ENCODE assay signal across 1 cellular context in the genomic region with DNA sequence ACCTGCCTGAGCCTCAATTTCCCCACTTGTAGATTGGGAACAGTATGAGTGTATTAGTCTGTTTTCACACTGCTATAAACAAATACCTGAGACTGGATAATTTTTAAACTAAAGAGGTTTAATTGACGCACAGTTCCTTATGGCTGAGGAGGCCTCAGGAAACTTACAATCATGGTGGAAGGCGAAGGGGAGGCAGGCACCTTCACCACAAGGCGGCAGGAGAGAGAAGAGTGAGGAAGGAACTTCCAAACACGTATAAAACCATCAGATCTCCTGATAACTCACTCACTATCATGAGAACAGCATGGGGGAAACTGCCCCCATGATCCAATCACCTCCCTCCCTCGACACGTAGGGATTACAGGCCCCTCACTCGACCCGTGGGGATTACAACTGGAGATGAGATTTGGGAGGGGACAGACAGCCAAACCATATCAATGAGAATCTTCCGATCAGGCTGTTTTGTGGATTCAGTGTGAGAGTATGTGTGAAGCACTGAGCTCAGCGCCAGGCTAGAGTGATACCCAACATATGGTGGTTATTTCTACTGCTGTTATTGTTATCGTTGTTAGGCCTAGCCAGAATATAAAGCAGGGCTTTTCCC.
A peak's percentile ranks its signal among the peaks of the same experiment; 100 is the strongest.
TF ChIP-seq lines count a peak whose summit lies in the region.

No MANE protein-coding gene starts in this region.

TF ChIP-seq in H1, 55 proteins besides CTCF, POLR2A, EP300 and RAD21:
- TF ChIP-seq JUN (IDR thresholded peaks at IDR 0.05; ENCODE audit: low read depth, low read length): no peak
- TF ChIP-seq, protein P1, sequence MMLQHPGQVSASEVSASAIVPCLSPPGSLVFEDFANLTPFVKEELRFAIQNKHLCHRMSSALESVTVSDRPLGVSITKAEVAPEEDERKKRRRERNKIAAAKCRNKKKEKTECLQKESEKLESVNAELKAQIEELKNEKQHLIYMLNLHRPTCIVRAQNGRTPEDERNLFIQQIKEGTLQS (IDR thresholded peaks at IDR 0.05; ENCODE audit: insufficient read depth, low read depth, low read length): no peak
- 0 out of 2 replicates have a peak, but pooled peaks have one; percentile 44 for TF ChIP-seq YY1 (IDR thresholded peaks at IDR 0.05; ENCODE audit: low read depth, low read length)
